In genomic region chr5:67826296-67826695, GRCh38 we compare ENCODE assay signal across 2 cellular contexts.
TF ChIP-seq lines count a peak whose summit lies in the region.

No MANE protein-coding gene starts in this region.

TF ChIP-seq in HepG2, 621 proteins besides CTCF, POLR2A, EP300 and RAD21:
- TF ChIP-seq HOXD1 (CRISPR knock-in tag; IDR thresholded peaks at IDR 0.05) (no peak), ZNF7 (CRISPR knock-in tag; IDR thresholded peaks at IDR 0.05) (no peak), TAF15 (IDR thresholded peaks at IDR 0.05; ENCODE audit: low read depth, low read length, poor library complexity, severe bottlenecking) (no peak), ZBTB21 (CRISPR knock-in tag; IDR thresholded peaks at IDR 0.05) (no peak)

TF ChIP-seq in H1, 55 proteins besides CTCF, POLR2A, EP300 and RAD21:
- TF ChIP-seq RXRA (IDR thresholded peaks at IDR 0.05; ENCODE audit: insufficient read depth, low read depth, low read length) (no peak), CEBPB (IDR thresholded peaks at IDR 0.05; ENCODE audit: low read depth, low read length) (no peak), BACH1 (IDR thresholded peaks at IDR 0.05; ENCODE audit: low read length) (no peak), POU5F1 (IDR thresholded peaks at IDR 0.05; ENCODE audit: low read depth, low read length) (no peak), GABPA (IDR thresholded peaks at IDR 0.05; ENCODE audit: borderline replicate concordance, insufficient read depth, low read length) (no peak), MAX (IDR thresholded peaks at IDR 0.05) (no peak), SP1 (IDR thresholded peaks at IDR 0.05; ENCODE audit: low read depth, low read length) (no peak), CTBP2 (IDR thresholded peaks at IDR 0.05; ENCODE audit: borderline replicate concordance, insufficient read depth, insufficient read length, low read length) (no peak), ATF2 (IDR thresholded peaks at IDR 0.05; ENCODE audit: low read length) (no peak), CHD2 (IDR thresholded peaks at IDR 0.05; ENCODE audit: low read length) (no peak), PHF8 (conservative IDR thresholded peaks at IDR 0.05; ENCODE audit: low read depth, low read length) (no peak), USF2 (IDR thresholded peaks at IDR 0.05; ENCODE audit: low read length) (no peak), FOSL1 (IDR thresholded peaks at IDR 0.05; ENCODE audit: insufficient read depth, low read depth, low read length) (no peak), SUZ12 (IDR thresholded peaks at IDR 0.05; ENCODE audit: low read length) (no peak), ZNF274 (IDR thresholded peaks at IDR 0.05; ENCODE audit: borderline replicate concordance, extremely low read depth, low read length) (no peak)
